In the genomic region with DNA sequence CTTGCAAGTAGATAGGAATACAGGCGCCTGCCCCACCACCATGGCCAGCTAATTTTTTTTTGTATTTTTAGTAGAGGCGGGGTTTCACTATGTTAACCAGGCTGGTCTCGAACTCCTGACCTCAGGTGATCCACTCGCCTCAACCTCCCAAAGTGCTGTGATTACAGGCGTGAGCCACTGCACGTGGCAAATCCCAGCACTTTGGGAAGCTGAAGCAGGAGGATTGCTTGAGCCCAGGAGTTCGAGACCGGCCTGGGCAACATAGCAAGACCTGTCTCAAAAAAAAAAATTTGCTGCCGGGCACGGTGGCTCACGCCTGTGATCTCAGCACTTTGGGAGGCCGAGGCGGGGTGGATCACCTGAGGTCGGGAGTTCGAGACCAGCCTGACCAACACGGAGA, we compare ENCODE assay signal across 3 cellular contexts. TPM values are rescaled to one million over a fixed set of nuclear protein-coding genes. Genes with fewer than 3 reads are reported as not detected.
"Had no signal": no experiment of that assay in that cellular context is flagged by ENCODE, and none has a peak within 500 bp of the region (broad histone marks: within the 10 kb centered on the region; RNA-seq: fewer than 3 reads in every experiment).

No MANE protein-coding gene starts in this region.

RNA-seq across cellular contexts. Expression of a gene that starts 34.5 kb away (rescaled TPM):
- total RNA-seq: activated CD4-positive, alpha-beta T cell treated with anti-CD3 and anti-CD28 coated beads for 36 hours; activated naive CD8-positive, alpha-beta T cell treated with anti-CD3 and anti-CD28 coated beads, Interleukin-2, amount 10 ng/mL, durations not matched to agents 7 days and 5 days; activated T-helper 2 cell treated with anti-CD3 and anti-CD28 coated beads, Interferon-gamma antibody, Interleukin-2, Interleukin-4, amounts not matched to agents 10 μg/mL and 5 μg/mL and 100 μg/mL, durations not matched to agents 14 hours and 24 hours and 36 hours had no signal
